Comparison of ENCODE assay signal across 1 cellular context in genomic region chr14:24673534-24674203, GRCh38.
TF ChIP-seq lines count a peak whose summit lies in the region.

No MANE protein-coding gene starts in this region.

TF ChIP-seq in GM23338, 12 proteins besides CTCF, POLR2A, EP300 and RAD21 (continued from another document):
- TF ChIP-seq REST (IDR thresholded peaks at IDR 0.05; ENCODE audit: unreplicated experiment), result no peak
- TF ChIP-seq POLR2AphosphoS5 (IDR thresholded peaks at IDR 0.05; ENCODE audit: low read depth), result no peak
- TF ChIP-seq JUNB (IDR thresholded peaks at IDR 0.05; ENCODE audit: unreplicated experiment), result no peak
- TF ChIP-seq EZH2 (IDR thresholded peaks at IDR 0.05; ENCODE audit: low read depth, unreplicated experiment), result no peak
- TF ChIP-seq EZH2phosphoT487 (IDR thresholded peaks at IDR 0.05; ENCODE audit: unreplicated experiment), result no peak
TF ChIP-seq in GM23338: peak in this region for 0.
